ENCODE assay signal across 31 cellular contexts in genomic region chr11:87451400-87451799, GRCh38.
DNase-seq lines count a peak whose midpoint lies in the region; ATAC-seq and TF ChIP-seq lines count a peak whose summit lies in the region.
"Had no signal": no experiment of that assay in that cellular context is flagged by ENCODE, and none has a peak within 500 bp of the region (broad histone marks: within the 10 kb centered on the region; RNA-seq: fewer than 3 reads in every experiment).

No MANE protein-coding gene starts in this region.

- CTCF ChIA-PET in WTC11 (lab: Charles Lee), result interaction anchor here (0.8 to 1.3 kb wide), 3 partner anchors 13 to 272 kb away, joined by 3 to 4 read pairs (median 3); no protein-coding TSS in a partner anchor

- no peak overlapping the region for H3K4me3 Mint-ChIP-seq in WTC11
- no peak overlapping the region for H3K4me3 Mint-ChIP-seq in stimulated activated naive CD8-positive, alpha-beta T cell treated with anti-CD3 and anti-CD28 coated beads, Interleukin-15, amount 100 ng/mL, for 72 hours
- H3K4me3 Mint-ChIP-seq: activated CD4-positive, alpha-beta T cell treated with anti-CD3 and anti-CD28 coated beads, Interleukin-2, amount 10 ng/mL, durations not matched to agents 24 days and 14 days; activated naive CD8-positive, alpha-beta T cell; CD4-positive, alpha-beta memory T cell; IgD-negative memory B cell; T-cell had no signal

- DNase-seq in HCEC 1CT, result peak; percentile 23
- DNase-seq in WTC11 (ENCODE audit: low spot score), result peak; percentile 11
- DNase-seq in kidney glomerular epithelial cell (lab: John Stamatoyannopoulos, UW), result peak; percentile 80
- no peak for DNase-seq in osteoblast (ENCODE audit: insufficient read length, low spot score, missing footprints)
- no peak for DNase-seq in BE2C
- DNase-seq in ascending aorta (ENCODE audit: low spot score in 2 of 2), result no peak
- no peak for DNase-seq in Kasumi-1 (lab: John Stamatoyannopoulos, UW)
- DNase-seq in stimulated activated naive CD8-positive, alpha-beta T cell treated with anti-CD3 and anti-CD28 coated beads, Interleukin-15, amount 100 ng/mL, for 72 hours, result no peak
- DNase-seq: activated CD4-positive, alpha-beta T cell treated with anti-CD3 and anti-CD28 coated beads, Interleukin-2, amount 10 ng/mL, durations not matched to agents 24 days and 14 days; activated CD8-positive, alpha-beta memory T cell treated with anti-CD3 and anti-CD28 coated beads for 24 hours; activated effector memory CD4-positive, alpha-beta T cell treated with Interleukin-2 at 50 U/mL for 16 hours; activated T-cell treated with anti-CD3 and anti-CD28 coated beads for 4 hours; anterior cingulate cortex; caudate nucleus; CD4-positive, alpha-beta memory T cell; cortex of kidney; DND-41; effector memory CD4-positive, alpha-beta T cell; NCI-H1092 treated with DMSO at 0.1 percent for 48 hours; NCI-H187; right lobe of liver; RPMI8226; stimulated activated CD4-positive, alpha-beta T cell treated with anti-CD3 and anti-CD28 coated beads, Interleukin-12 subunit alpha, Interleukin-12 subunit beta, amount 100 ng/mL, for 4 hours; stimulated activated CD4-positive, alpha-beta T cell treated with anti-CD3 and anti-CD28 coated beads, Interleukin-4, amount 100 ng/mL, for 1 hour; T-cell; transverse colon; WERI-Rb-1 had no signal

- no peaks in the 10 kb centered on the region for H3K27me3 ChIP-seq in osteoblast (ENCODE audit: insufficient read depth, low read length)
- H3K27me3 ChIP-seq in BE2C, result 0 out of 2 replicates have a peak, but pooled peaks cover 2% of the 10 kb centered on the region
- no peaks in the 10 kb centered on the region for H3K27me3 ChIP-seq in ascending aorta
- H3K27me3 ChIP-seq: right lobe of liver, transverse colon had no signal

- peak; percentile 44; the same call in 1 of the 2 replicates for ATAC-seq in WTC11
- no peak for ATAC-seq in stimulated activated naive CD8-positive, alpha-beta T cell treated with anti-CD3 and anti-CD28 coated beads, Interleukin-15, amount 100 ng/mL, for 72 hours
- ATAC-seq: HCT116, right lobe of liver, T-cell had no signal

- H4K20me1 ChIP-seq in osteoblast (ENCODE audit: insufficient read depth, low read length), result no peaks in the 10 kb centered on the region

- H3K4me1 Mint-ChIP-seq in WTC11, result no peaks in the 10 kb centered on the region
- no peaks in the 10 kb centered on the region for H3K4me1 Mint-ChIP-seq in stimulated activated naive CD8-positive, alpha-beta T cell treated with anti-CD3 and anti-CD28 coated beads, Interleukin-15, amount 100 ng/mL, for 72 hours
- H3K4me1 Mint-ChIP-seq: activated CD4-positive, alpha-beta T cell treated with anti-CD3 and anti-CD28 coated beads, Interleukin-2, amount 10 ng/mL, durations not matched to agents 24 days and 14 days; CD4-positive, alpha-beta memory T cell; T-cell had no signal

- H3K9me3 ChIP-seq in osteoblast (ENCODE audit: low read depth, low read length) (no peaks in the 10 kb centered on the region), BE2C (no peaks in the 10 kb centered on the region), ascending aorta (no peaks in the 10 kb centered on the region)
- H3K9me3 ChIP-seq: right lobe of liver, transverse colon had no signal

- no peak overlapping the region for H3K4me2 ChIP-seq in osteoblast (ENCODE audit: insufficient read depth, low read length)

- H3K36me3 ChIP-seq in osteoblast (ENCODE audit: insufficient read depth, low read length) (no peaks in the 10 kb centered on the region), BE2C (no peaks in the 10 kb centered on the region), ascending aorta (no peaks in the 10 kb centered on the region)
- H3K36me3 ChIP-seq: right lobe of liver, transverse colon, WERI-Rb-1 had no signal

- no peaks in the 10 kb centered on the region for H3K36me3 Mint-ChIP-seq in WTC11
- H3K36me3 Mint-ChIP-seq: activated naive CD8-positive, alpha-beta T cell; CD4-positive, alpha-beta memory T cell; IgD-negative memory B cell; T-cell had no signal

- H3K4me1 ChIP-seq in osteoblast (ENCODE audit: insufficient read depth, low read length) (peaks cover 11% of the 10 kb centered on the region), BE2C (0 out of 2 replicates have a peak, but pooled peaks cover 6% of the 10 kb centered on the region), ascending aorta (no peaks in the 10 kb centered on the region)
- H3K4me1 ChIP-seq: right lobe of liver, transverse colon had no signal

- H3K27ac ChIP-seq in osteoblast (ENCODE audit: low read depth, low read length) (no peak overlapping the region), ascending aorta (no peak overlapping the region)
- H3K27ac ChIP-seq: right lobe of liver, transverse colon, WERI-Rb-1 had no signal

- peak overlapping the region; percentile 40 for H2AFZ ChIP-seq in osteoblast (ENCODE audit: low read length)

- intact Hi-C loops in ascending aorta (cut with DNase I), result no loop called here

- H3K4me3 ChIP-seq in osteoblast (ENCODE audit: insufficient read depth, low read length) (no peak overlapping the region), BE2C (ENCODE audit: low read depth, low read length) (no peak overlapping the region), ascending aorta (no peak overlapping the region)
- H3K4me3 ChIP-seq: right lobe of liver, transverse colon had no signal

- H3K9me3 Mint-ChIP-seq in WTC11, result no peaks in the 10 kb centered on the region
- H3K9me3 Mint-ChIP-seq in stimulated activated naive CD8-positive, alpha-beta T cell treated with anti-CD3 and anti-CD28 coated beads, Interleukin-15, amount 100 ng/mL, for 72 hours, result no peaks in the 10 kb centered on the region
- H3K9me3 Mint-ChIP-seq: activated CD4-positive, alpha-beta T cell treated with anti-CD3 and anti-CD28 coated beads, Interleukin-2, amount 10 ng/mL, durations not matched to agents 24 days and 14 days; IgD-negative memory B cell; T-cell had no signal

- POLR2A ChIA-PET in WTC11 (lab: Charles Lee), result no interaction called here

- TF ChIP-seq CTCF in WTC11 (IDR thresholded peaks at IDR 0.05) (no peak), osteoblast (IDR thresholded peaks at IDR 0.05; ENCODE audit: extremely low read depth, low read depth, low read length) (no peak), BE2C (IDR thresholded peaks at IDR 0.05; ENCODE audit: low read depth, low read length) (no peak), ascending aorta (IDR thresholded peaks at IDR 0.05) (no peak)

- no peaks in the 10 kb centered on the region for H3K79me2 ChIP-seq in osteoblast (ENCODE audit: insufficient read depth, low read length)

- no peaks in the 10 kb centered on the region for H3K27me3 Mint-ChIP-seq in WTC11 (ENCODE audit: low read depth)
- H3K27me3 Mint-ChIP-seq in stimulated activated naive CD8-positive, alpha-beta T cell treated with anti-CD3 and anti-CD28 coated beads, Interleukin-15, amount 100 ng/mL, for 72 hours, result peaks cover 11% of the 10 kb centered on the region
- H3K27me3 Mint-ChIP-seq: activated naive CD8-positive, alpha-beta T cell; progenitor cell of endocrine pancreas had no signal

- H3K27ac Mint-ChIP-seq in WTC11, result no peak overlapping the region
- no peak overlapping the region for H3K27ac Mint-ChIP-seq in stimulated activated naive CD8-positive, alpha-beta T cell treated with anti-CD3 and anti-CD28 coated beads, Interleukin-15, amount 100 ng/mL, for 72 hours
- H3K27ac Mint-ChIP-seq: activated CD4-positive, alpha-beta T cell treated with anti-CD3 and anti-CD28 coated beads, Interleukin-2, amount 10 ng/mL, durations not matched to agents 24 days and 14 days; activated naive CD8-positive, alpha-beta T cell; CD4-positive, alpha-beta memory T cell; IgD-negative memory B cell; progenitor cell of endocrine pancreas; T-cell had no signal

TF ChIP-seq in WTC11, 78 proteins besides CTCF, POLR2A, EP300 and RAD21 (continues in another document):
- no peak for TF ChIP-seq ZNF671 (CRISPR knock-in tag; IDR thresholded peaks at IDR 0.05)
- TF ChIP-seq PRRX2 (CRISPR knock-in tag; IDR thresholded peaks at IDR 0.05), result no peak
- TF ChIP-seq ZNF512 (CRISPR knock-in tag; IDR thresholded peaks at IDR 0.05; ENCODE audit: borderline replicate concordance), result no peak
- TF ChIP-seq ZNF281 (CRISPR knock-in tag; IDR thresholded peaks at IDR 0.05), result no peak
- no peak for TF ChIP-seq GABPB1 (CRISPR knock-in tag; IDR thresholded peaks at IDR 0.05)
- no peak for TF ChIP-seq OVOL2 (CRISPR knock-in tag; IDR thresholded peaks at IDR 0.05; ENCODE audit: borderline replicate concordance)

Comparison
In these comparisons a context has a peak if more than half of its experiments do, and no peak if none do; other contexts are left out.
1. DNase-seq: peak in HCEC 1CT (single experiment), WTC11 (single experiment) and kidney glomerular epithelial cell (single experiment); none in osteoblast (single experiment), BE2C (single experiment), ascending aorta (0 of 2), Kasumi-1 (0 of 2) and stimulated activated naive CD8-positive, alpha-beta T cell treated with anti-CD3 and anti-CD28 coated beads, Interleukin-15, amount 100 ng/mL, for 72 hours (0 of 2).